In the genomic region with DNA sequence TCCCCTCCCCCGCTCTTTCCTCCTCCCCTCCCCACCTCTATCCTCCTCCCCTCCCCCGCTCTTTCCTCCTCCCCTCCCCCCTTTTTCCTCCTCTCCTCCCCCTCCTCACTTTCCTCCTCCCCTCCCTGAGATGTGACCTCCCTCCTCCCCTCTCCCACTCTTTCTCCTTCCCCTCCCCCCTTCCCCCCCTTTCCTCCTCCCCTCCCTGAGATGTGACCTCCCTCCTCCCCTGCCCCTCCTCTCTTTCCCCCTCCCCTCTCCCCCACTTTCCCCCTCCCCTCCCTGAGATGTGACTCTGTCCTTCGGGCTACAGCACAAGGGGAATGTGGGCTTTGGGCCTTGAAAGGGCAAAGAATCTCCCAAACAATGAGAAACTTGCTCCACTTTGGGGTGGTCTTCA, we compare ENCODE assay signal across 19 cellular contexts.
DNase-seq lines count a peak whose midpoint lies in the region; ATAC-seq and TF ChIP-seq lines count a peak whose summit lies in the region.
"Had no signal": no experiment of that assay in that cellular context is flagged by ENCODE, and none has a peak within 500 bp of the region (broad histone marks: within the 10 kb centered on the region; RNA-seq: fewer than 3 reads in every experiment).

No MANE protein-coding gene starts in this region.

- H2AK5ac ChIP-seq in mesendoderm (ENCODE audit: low read length) = no peak overlapping the region

- H3K27ac Mint-ChIP-seq in CD14-positive monocyte = no peak overlapping the region
- H3K27ac Mint-ChIP-seq: CD8-positive, alpha-beta T cell; IgD-negative memory B cell had no signal

- DNase-seq in CD14-positive monocyte (ENCODE audit: low spot score) (peak; percentile 4), iPS DF 19.7 (ENCODE audit: low read depth, low spot score) (peak; percentile 33), mesendoderm (peak; percentile 73), putamen (ENCODE audit: low spot score) (no peak), NCI-H2171 treated with DMSO at 0.1 percent for 48 hours (lab: John Stamatoyannopoulos, UW) (no peak), MV-4-11 (lab: John Stamatoyannopoulos, UW) (no peak)
- DNase-seq: CD8-positive, alpha-beta T cell; DMS53; EL; NCI-H1048; NCI-H1436 treated with DMSO at 0.1 percent for 48 hours; NCI-H2029; NCI-H69; SIG-M5 had no signal

- peaks cover 2% of the 10 kb centered on the region for H3K79me2 ChIP-seq in mesendoderm (ENCODE audit: control insufficient read depth, insufficient read depth, low read length)

- H3K4me1 Mint-ChIP-seq in CD14-positive monocyte = peaks cover 9% of the 10 kb centered on the region
- H3K4me1 Mint-ChIP-seq: IgD-negative memory B cell had no signal

- H3K4me3 Mint-ChIP-seq in CD14-positive monocyte = no peak overlapping the region
- H3K4me3 Mint-ChIP-seq: CD8-positive, alpha-beta T cell; IgD-negative memory B cell had no signal

- peak overlapping the region; percentile 44 for H3K56ac ChIP-seq in mesendoderm (ENCODE audit: low read length)

- H3K27me3 Mint-ChIP-seq in CD14-positive monocyte (ENCODE audit: low read depth in 3 of 3) = peaks cover 0 to 6% (median 2%) of the 10 kb centered on the region in 3 donors

- H3K9me3 Mint-ChIP-seq in CD14-positive monocyte = peaks cover 0 to 3% (median 0%) of the 10 kb centered on the region in 7 donors
- H3K9me3 Mint-ChIP-seq: CD8-positive, alpha-beta T cell; IgD-negative memory B cell had no signal

- H3K4me3 ChIP-seq in HUES48 (ENCODE audit: low read depth, low read length) (no peak overlapping the region), mesendoderm (ENCODE audit: low read length) (no peak overlapping the region)
- H3K4me3 ChIP-seq: A549, GM12878 had no signal

- no peak for TF ChIP-seq CTCF in CD14-positive monocyte (IDR thresholded peaks at IDR 0.05)

- WGBS in mesendoderm (ENCODE audit: extremely low coverage, insufficient coverage, low lambda C conversion rate) = no CpG with 5 or more reads among the region's 3 CpGs

- no peak for ATAC-seq in HG03196 (IDR thresholded peaks at IDR 0.05; ENCODE audit: unreplicated experiment)
- ATAC-seq: A549; CD8-positive, alpha-beta T cell; GM12878 had no signal

- H3K36me3 Mint-ChIP-seq in CD14-positive monocyte = no peaks in the 10 kb centered on the region
- H3K36me3 Mint-ChIP-seq: CD8-positive, alpha-beta T cell; IgD-negative memory B cell had no signal

- no peak overlapping the region for H4K8ac ChIP-seq in mesendoderm (ENCODE audit: low read depth, low read length)

- intact Hi-C loops in CD14-positive monocyte (cut with micrococcal nuclease) = no loop called here

- H3K4me2 ChIP-seq in mesendoderm (ENCODE audit: low read length) = no peak overlapping the region
- H3K4me2 ChIP-seq: A549 had no signal

- no peak overlapping the region for H2BK120ac ChIP-seq in mesendoderm (ENCODE audit: low read depth, low read length)

- H3K9ac ChIP-seq in HUES48 (ENCODE audit: low read depth, low read length) = no peak overlapping the region
- H3K9ac ChIP-seq in mesendoderm (ENCODE audit: low read length) = peak overlapping the region; percentile 39

- peak overlapping the region; percentile 71 for H3K4ac ChIP-seq in mesendoderm (ENCODE audit: low read depth, low read length)

- H3K27ac ChIP-seq in HUES48 (ENCODE audit: low read depth, low read length) (peak overlapping the region; percentile 83), mesendoderm (ENCODE audit: low read depth, low read length) (no peak overlapping the region)
- H3K27ac ChIP-seq: A549 had no signal

- H3K9me3 ChIP-seq in HUES48 (ENCODE audit: control insufficient read depth, insufficient read depth, low read length) = no peaks in the 10 kb centered on the region
- H3K9me3 ChIP-seq: A549 had no signal

- H2BK5ac ChIP-seq in mesendoderm (ENCODE audit: low read length) = no peak overlapping the region

- no peak overlapping the region for H2BK15ac ChIP-seq in mesendoderm (replicated peaks; ENCODE audit: low read depth)

- no peak overlapping the region for H4K5ac ChIP-seq in mesendoderm (ENCODE audit: low read length)

- H3K4me1 ChIP-seq in HUES48 (ENCODE audit: control insufficient read depth, insufficient read depth, low read length) (peaks cover 21% of the 10 kb centered on the region), mesendoderm (ENCODE audit: control insufficient read depth, low read depth, low read length) (peaks cover 13% of the 10 kb centered on the region)
- H3K4me1 ChIP-seq: A549 had no signal

- no peak overlapping the region for H3K23ac ChIP-seq in mesendoderm (ENCODE audit: low read length)

- H3K36me3 ChIP-seq in HUES48 (ENCODE audit: control insufficient read depth, insufficient read depth, low read length) = no peaks in the 10 kb centered on the region
- no peaks in the 10 kb centered on the region for H3K36me3 ChIP-seq in mesendoderm (ENCODE audit: control insufficient read depth, insufficient read depth, low read length)

- peaks cover 4% of the 10 kb centered on the region for H3K79me1 ChIP-seq in mesendoderm (ENCODE audit: low read length)

- H3K27me3 ChIP-seq in HUES48 (ENCODE audit: control insufficient read depth, insufficient read depth, low read length) (no peaks in the 10 kb centered on the region), mesendoderm (ENCODE audit: insufficient read depth, low read length, poor library complexity) (no peaks in the 10 kb centered on the region)

- peak overlapping the region; percentile 52 for H3K18ac ChIP-seq in mesendoderm (ENCODE audit: low read length)

Comparison
In these comparisons a context has a peak if more than half of its experiments do, and no peak if none do; other contexts are left out.
1. DNase-seq: peak in CD14-positive monocyte (single experiment), iPS DF 19.7 (single experiment) and mesendoderm (single experiment); none in putamen (single experiment), NCI-H2171 treated with DMSO at 0.1 percent for 48 hours (single experiment) and MV-4-11 (single experiment).